ENCODE assay signal across 1 cellular context in genomic region chr16:89892635-89893034, GRCh38.
TF ChIP-seq lines count a peak whose summit lies in the region.

No MANE protein-coding gene starts in this region.

TF ChIP-seq in GM12878, 131 proteins besides CTCF, POLR2A, EP300 and RAD21:
- TF ChIP-seq IKZF1 (conservative IDR thresholded peaks at IDR 0.05) (no peak), TAF1 (IDR thresholded peaks at IDR 0.05; ENCODE audit: borderline replicate concordance, low read depth, low read length) (no peak), PAX5 (IDR thresholded peaks at IDR 0.05; ENCODE audit: borderline replicate concordance, low read depth, low read length) (no peak), SRF (IDR thresholded peaks at IDR 0.05; ENCODE audit: low read depth in 2 of 2, low read length in 2 of 2) (no peak), CEBPZ (IDR thresholded peaks at IDR 0.05; ENCODE audit: low read depth, low read length) (no peak), POLR2AphosphoS5 (IDR thresholded peaks at IDR 0.05; ENCODE audit: low read length) (no peak), RAD51 (IDR thresholded peaks at IDR 0.05) (no peak), NFIC (IDR thresholded peaks at IDR 0.05; ENCODE audit: low read depth, low read length) (no peak), TARDBP (IDR thresholded peaks at IDR 0.05; ENCODE audit: borderline replicate concordance) (no peak), SIN3A (IDR thresholded peaks at IDR 0.05; ENCODE audit: low read depth, low read length) (no peak)
